1 cellular context compared by ENCODE assay signal in genomic region chr22:38793721-38794466, GRCh38.
TF ChIP-seq lines count a peak whose summit lies in the region.

Gene DNAL4 (minus strand): TSS chr22:38794143. CDS start chr22:38782731, 11,412 bp downstream.

TF ChIP-seq in GM12878, 131 proteins besides CTCF, POLR2A, EP300 and RAD21 (continued from another document and continues in another):
- TF ChIP-seq E2F4 (IDR thresholded peaks at IDR 0.05; ENCODE audit: low read depth, low read length) (no peak), ETV6 (conservative IDR thresholded peaks at IDR 0.05 in 1 of 2, IDR thresholded peaks at IDR 0.05 in 1 of 2; ENCODE audit: borderline replicate concordance in 1 of 2, low read depth in 1 of 2) (no peak), ZBTB4 (CRISPR knock-in tag; IDR thresholded peaks at IDR 0.05) (no peak), PAX5 (IDR thresholded peaks at IDR 0.05; ENCODE audit: borderline replicate concordance, low read depth, low read length) (0 out of 2 replicates have a peak, but pooled peaks have one; percentile 14), CBFB (IDR thresholded peaks at IDR 0.05; ENCODE audit: low read depth) (no peak), TCF12 (IDR thresholded peaks at IDR 0.05; ENCODE audit: low read depth, low read length) (0 out of 2 replicates have a peak, but pooled peaks have one; percentile 46), CREB1 (IDR thresholded peaks at IDR 0.05; ENCODE audit: low read depth) (peak; percentile 78), KDM1A (IDR thresholded peaks at IDR 0.05; ENCODE audit: borderline replicate concordance) (no peak), YY1 (IDR thresholded peaks at IDR 0.05; ENCODE audit: low read depth, low read length) (0 out of 2 replicates have a peak, but pooled peaks have one; percentile 16), FOXM1 (IDR thresholded peaks at IDR 0.05; ENCODE audit: low read depth, low read length) (no peak), HDAC2 (IDR thresholded peaks at IDR 0.05) (no peak), RFX5 (IDR thresholded peaks at IDR 0.05; ENCODE audit: low read depth, low read length) (no peak), SUPT20H (IDR thresholded peaks at IDR 0.05; ENCODE audit: borderline replicate concordance, control insufficient read depth, low read depth, low read length) (no peak), CREM (IDR thresholded peaks at IDR 0.05; ENCODE audit: low read depth) (peak; percentile 54; the same call in 1 of the 2 replicates), NR2C2 (IDR thresholded peaks at IDR 0.05; ENCODE audit: borderline replicate concordance, control insufficient read depth, insufficient read length, low read depth) (no peak), GABPA (IDR thresholded peaks at IDR 0.05; ENCODE audit: low read depth) (peak; percentile 93), PRDM15 (CRISPR knock-in tag; IDR thresholded peaks at IDR 0.05) (no peak), MYB (IDR thresholded peaks at IDR 0.05; ENCODE audit: borderline replicate concordance, low read depth, low read length) (no peak), CEBPB (IDR thresholded peaks at IDR 0.05; ENCODE audit: borderline replicate concordance in 1 of 2, low read depth in 2 of 2, low read length in 2 of 2) (no peak), SIN3A (IDR thresholded peaks at IDR 0.05; ENCODE audit: low read depth, low read length) (peak; percentile 58; the same call in 1 of the 2 replicates), PKNOX1 (IDR thresholded peaks at IDR 0.05) (peak; percentile 99), HCFC1 (IDR thresholded peaks at IDR 0.05; ENCODE audit: low read length) (peak; percentile 58), EGR1 (IDR thresholded peaks at IDR 0.05; ENCODE audit: borderline replicate concordance in 1 of 2, low read depth in 2 of 2, low read length in 2 of 2) (peak in 1 of 2 experiments; percentile 82; a peak in 2 of 3 replicates), KLF5 (IDR thresholded peaks at IDR 0.05; ENCODE audit: partially characterized antibody) (no peak), ZBED1 (IDR thresholded peaks at IDR 0.05; ENCODE audit: borderline replicate concordance) (peak; percentile 87; the same call in 1 of the 2 replicates), NFYA (IDR thresholded peaks at IDR 0.05; ENCODE audit: borderline replicate concordance, low read depth, low read length) (peak; percentile 22; the same call in 1 of the 2 replicates), BMI1 (IDR thresholded peaks at IDR 0.05; ENCODE audit: borderline replicate concordance) (peak; percentile 66; the same call in 1 of the 2 replicates), ZNF592 (IDR thresholded peaks at IDR 0.05) (no peak), SREBF1 (IDR thresholded peaks at IDR 0.05; ENCODE audit: low read length) (no peak), ZNF622 (IDR thresholded peaks at IDR 0.05) (no peak), BACH1 (IDR thresholded peaks at IDR 0.05; ENCODE audit: borderline replicate concordance) (peak; percentile 69; the same call in 1 of the 2 replicates), IKZF1 (conservative IDR thresholded peaks at IDR 0.05) (peak; percentile 49), NR2F1 (conservative IDR thresholded peaks at IDR 0.05) (peak; percentile 50; the same call in 1 of the 2 replicates), NKRF (conservative IDR thresholded peaks at IDR 0.05) (peak; percentile 77), NFXL1 (IDR thresholded peaks at IDR 0.05; ENCODE audit: borderline replicate concordance) (no peak), DPF2 (IDR thresholded peaks at IDR 0.05) (peak; percentile 93), MTA3 (IDR thresholded peaks at IDR 0.05; ENCODE audit: borderline replicate concordance, low read length) (no peak), BHLHE40 (IDR thresholded peaks at IDR 0.05; ENCODE audit: borderline replicate concordance in 1 of 2, low read depth in 2 of 2, low read length in 1 of 2) (peak in 1 of 2 experiments; percentile 69; a peak in 2 of 4 replicates), NBN (IDR thresholded peaks at IDR 0.05) (no peak), ATF7 (IDR thresholded peaks at IDR 0.05; ENCODE audit: low read depth) (no peak), EZH2 (IDR thresholded peaks at IDR 0.05; ENCODE audit: borderline replicate concordance, control insufficient read depth, low read depth, low read length) (no peak), ZBTB33 (IDR thresholded peaks at IDR 0.05) (no peak), IRF4 (IDR thresholded peaks at IDR 0.05; ENCODE audit: low read depth, low read length) (no peak), SRF (IDR thresholded peaks at IDR 0.05; ENCODE audit: low read depth in 2 of 2, low read length in 2 of 2) (peak; percentile 31 to 89; a peak in 3 of 4 replicates), PBX3 (IDR thresholded peaks at IDR 0.05; ENCODE audit: insufficient replicate concordance, low read depth, low read length) (peak; percentile 97), IKZF2 (IDR thresholded peaks at IDR 0.05) (no peak)
